Comparison of ENCODE assay signal across 1 cellular context in genomic region chr5:160119142-160119904, GRCh38.
TF ChIP-seq lines count a peak whose summit lies in the region.

Gene PWWP2A, minus strand, starts transcription at chr5:160119450. Its CDS starts 62 bp downstream, at chr5:160119388.

TF ChIP-seq in HepG2, 621 proteins besides CTCF, POLR2A, EP300 and RAD21 (continued from another document and continues in another):
- TF ChIP-seq PREB (CRISPR knock-in tag; IDR thresholded peaks at IDR 0.05): no peak
- TF ChIP-seq ZNF780A (CRISPR knock-in tag; IDR thresholded peaks at IDR 0.05): 0 out of 2 replicates have a peak, but pooled peaks have one; percentile 74
- peak; percentile 65 for TF ChIP-seq AGO2 (optimal IDR thresholded peaks at IDR 0.05; ENCODE audit: low read depth, low read length)
- TF ChIP-seq ARID4A (CRISPR knock-in tag; IDR thresholded peaks at IDR 0.05; ENCODE audit: borderline replicate concordance): peak; percentile 92; the same call in 1 of the 2 replicates
- no peak for TF ChIP-seq MZF1 (CRISPR knock-in tag; IDR thresholded peaks at IDR 0.05; ENCODE audit: borderline replicate concordance)
- TF ChIP-seq ZNF687 (CRISPR knock-in tag; IDR thresholded peaks at IDR 0.05): peak; percentile 75
- peak; percentile 89 for TF ChIP-seq PHF8 (CRISPR knock-in tag; IDR thresholded peaks at IDR 0.05)
- 0 out of 2 replicates have a peak, but pooled peaks have one; percentile 59 for TF ChIP-seq MTF2 (CRISPR knock-in tag; IDR thresholded peaks at IDR 0.05; ENCODE audit: borderline replicate concordance)
- TF ChIP-seq HMGXB4 (CRISPR knock-in tag; IDR thresholded peaks at IDR 0.05; ENCODE audit: borderline replicate concordance in 1 of 2, low read depth in 1 of 2): peak; percentile 71 to 90; a peak in 3 of 4 replicates
- peak; percentile 21; the same call in 1 of the 2 replicates for TF ChIP-seq PAXIP1 (CRISPR knock-in tag; conservative IDR thresholded peaks at IDR 0.05)
- no peak for TF ChIP-seq CEBPG (CRISPR knock-in tag; IDR thresholded peaks at IDR 0.05)
- TF ChIP-seq ZNF124 (CRISPR knock-in tag; IDR thresholded peaks at IDR 0.05): peak; percentile 64; the same call in 1 of the 2 replicates
- peak; percentile 23; the same call in 1 of the 2 replicates for TF ChIP-seq HOXA3 (CRISPR knock-in tag; IDR thresholded peaks at IDR 0.05)
- TF ChIP-seq ZNF704 (CRISPR knock-in tag; IDR thresholded peaks at IDR 0.05; ENCODE audit: borderline replicate concordance): no peak; the same call in 1 of the 2 replicates
- peak; percentile 26; the same call in 1 of the 2 replicates for TF ChIP-seq DMAP1 (CRISPR knock-in tag; IDR thresholded peaks at IDR 0.05)
- TF ChIP-seq ZNF101 (CRISPR knock-in tag; IDR thresholded peaks at IDR 0.05; ENCODE audit: borderline replicate concordance, low read depth): no peak
- TF ChIP-seq KAT7 (CRISPR knock-in tag; IDR thresholded peaks at IDR 0.05; ENCODE audit: borderline replicate concordance): peak; percentile 79; the same call in 1 of the 2 replicates
- TF ChIP-seq TRIM22 (IDR thresholded peaks at IDR 0.05): no peak
- peak; percentile 82 for TF ChIP-seq ZSCAN21 (CRISPR knock-in tag; IDR thresholded peaks at IDR 0.05; ENCODE audit: borderline replicate concordance)
- TF ChIP-seq HNF1B (CRISPR knock-in tag; IDR thresholded peaks at IDR 0.05): peak; percentile 59; the same call in 1 of the 2 replicates
- peak; percentile 64; the same call in 1 of the 2 replicates for TF ChIP-seq ZGPAT (CRISPR knock-in tag; IDR thresholded peaks at IDR 0.05)
- peak; percentile 4; the same call in 1 of the 2 replicates for TF ChIP-seq ARID2 (CRISPR knock-in tag; IDR thresholded peaks at IDR 0.05; ENCODE audit: borderline replicate concordance)
- no peak for TF ChIP-seq NFATC3 (CRISPR knock-in tag; IDR thresholded peaks at IDR 0.05)
- peak; percentile 89 for TF ChIP-seq TBX2 (CRISPR knock-in tag; IDR thresholded peaks at IDR 0.05; ENCODE audit: borderline replicate concordance)
- TF ChIP-seq LBX2 (CRISPR knock-in tag; IDR thresholded peaks at IDR 0.05; ENCODE audit: borderline replicate concordance): peak; percentile 78; the same call in 1 of the 2 replicates
- peak; percentile 47; the same call in 1 of the 2 replicates for TF ChIP-seq TSC22D2 (CRISPR knock-in tag; IDR thresholded peaks at IDR 0.05; ENCODE audit: borderline replicate concordance)
- no peak for TF ChIP-seq ZNF570 (CRISPR knock-in tag; IDR thresholded peaks at IDR 0.05; ENCODE audit: borderline replicate concordance)
